10 cellular contexts compared by ENCODE assay signal in genomic region chr16:31253642-31254045, GRCh38. TPM values are rescaled to one million over a fixed set of nuclear protein-coding genes. Genes with fewer than 3 reads are reported as not detected.
DNase-seq lines count a peak whose midpoint lies in the region; ATAC-seq lines count a peak whose summit lies in the region.
"Had no signal": no experiment of that assay in that cellular context is flagged by ENCODE, and none has a peak within 500 bp of the region (broad histone marks: within the 10 kb centered on the region; RNA-seq: fewer than 3 reads in every experiment).

No MANE protein-coding gene starts in this region.

- H3K27me3 Mint-ChIP-seq in activated CD8-positive, alpha-beta memory T cell treated with anti-CD3 and anti-CD28 coated beads, Interleukin-2, amount 10 ng/mL, durations not matched to agents 7 days and 5 days: no peaks in the 10 kb centered on the region
- peaks cover 0 to 6% (median 2%) of the 10 kb centered on the region in 3 donors for H3K27me3 Mint-ChIP-seq in immature natural killer cell (ENCODE audit: low read depth in 3 of 3)

- H3K4me1 Mint-ChIP-seq in activated CD8-positive, alpha-beta memory T cell treated with anti-CD3 and anti-CD28 coated beads, Interleukin-2, amount 10 ng/mL, durations not matched to agents 7 days and 5 days: peaks cover 51% of the 10 kb centered on the region
- peaks cover 26 to 33% of the 10 kb centered on the region in 2 donors for H3K4me1 Mint-ChIP-seq in immature natural killer cell
- peaks cover 36% of the 10 kb centered on the region for H3K4me1 Mint-ChIP-seq in stimulated activated effector memory CD8-positive, alpha-beta T cell treated with anti-CD3 and anti-CD28 coated beads, Interleukin-12 subunit alpha, Interleukin-12 subunit beta, amount 100 ng/mL, for 72 hours

- DNase-seq in MV-4-11 (lab: John Stamatoyannopoulos, UW) (peak; percentile 97), immature natural killer cell (peak in 1 of 3 donors; percentile 22), NCI-H146 (lab: John Stamatoyannopoulos, UW) (no peak), superior temporal gyrus (ENCODE audit: extremely low spot score) (no peak), AG08396 (ENCODE audit: low spot score) (no peak)
- DNase-seq in activated CD8-positive, alpha-beta memory T cell treated with anti-CD3 and anti-CD28 coated beads, Interleukin-2, amount 10 ng/mL, durations not matched to agents 7 days and 5 days: peak; percentile 78
- peak; percentile 12 to 75 for DNase-seq in stimulated activated effector memory CD8-positive, alpha-beta T cell treated with anti-CD3 and anti-CD28 coated beads, Interleukin-12 subunit alpha, Interleukin-12 subunit beta, amount 100 ng/mL, for 72 hours (ENCODE audit: low spot score in 2 of 2)
- DNase-seq: SJCRH30 had no signal

- no peaks in the 10 kb centered on the region for H3K9me3 Mint-ChIP-seq in activated CD8-positive, alpha-beta memory T cell treated with anti-CD3 and anti-CD28 coated beads, Interleukin-2, amount 10 ng/mL, durations not matched to agents 7 days and 5 days (ENCODE audit: low read depth)
- no peaks in the 10 kb centered on the region for H3K9me3 Mint-ChIP-seq in immature natural killer cell
- H3K9me3 Mint-ChIP-seq in stimulated activated effector memory CD8-positive, alpha-beta T cell treated with anti-CD3 and anti-CD28 coated beads, Interleukin-12 subunit alpha, Interleukin-12 subunit beta, amount 100 ng/mL, for 72 hours: no peaks in the 10 kb centered on the region

- H3K27ac Mint-ChIP-seq in activated CD8-positive, alpha-beta memory T cell treated with anti-CD3 and anti-CD28 coated beads, Interleukin-2, amount 10 ng/mL, durations not matched to agents 7 days and 5 days: peak overlapping the region; percentile 94
- peak overlapping the region; percentile 48 to 86 (median 76) for H3K27ac Mint-ChIP-seq in immature natural killer cell
- peak overlapping the region; percentile 88 for H3K27ac Mint-ChIP-seq in stimulated activated effector memory CD8-positive, alpha-beta T cell treated with anti-CD3 and anti-CD28 coated beads, Interleukin-12 subunit alpha, Interleukin-12 subunit beta, amount 100 ng/mL, for 72 hours

- peak; percentile 91 for ATAC-seq in activated CD8-positive, alpha-beta memory T cell treated with anti-CD3 and anti-CD28 coated beads, Interleukin-2, amount 10 ng/mL, durations not matched to agents 7 days and 5 days
- peak; percentile 96 for ATAC-seq in stimulated activated effector memory CD8-positive, alpha-beta T cell treated with anti-CD3 and anti-CD28 coated beads, Interleukin-12 subunit alpha, Interleukin-12 subunit beta, amount 100 ng/mL, for 72 hours
- ATAC-seq in HG03175 (IDR thresholded peaks at IDR 0.05; ENCODE audit: unreplicated experiment): no peak

- H3K36me3 Mint-ChIP-seq in activated CD8-positive, alpha-beta memory T cell treated with anti-CD3 and anti-CD28 coated beads, Interleukin-2, amount 10 ng/mL, durations not matched to agents 7 days and 5 days: peaks cover 4% of the 10 kb centered on the region
- no peaks in the 10 kb centered on the region for H3K36me3 Mint-ChIP-seq in immature natural killer cell
- no peaks in the 10 kb centered on the region for H3K36me3 Mint-ChIP-seq in stimulated activated effector memory CD8-positive, alpha-beta T cell treated with anti-CD3 and anti-CD28 coated beads, Interleukin-12 subunit alpha, Interleukin-12 subunit beta, amount 100 ng/mL, for 72 hours

- CTCF ChIA-PET in activated CD8-positive, alpha-beta memory T cell treated with anti-CD3 and anti-CD28 coated beads, Interleukin-2, amount 10 ng/mL, durations not matched to agents 7 days and 5 days (lab: Charles Lee): interaction anchor here (1.4 to 1.9 kb wide), 3 partner anchors 10 to 111 kb away, joined by 3 to 5 read pairs (median 4); no protein-coding TSS in a partner anchor

- peak overlapping the region; percentile 71 for H3K4me3 Mint-ChIP-seq in activated CD8-positive, alpha-beta memory T cell treated with anti-CD3 and anti-CD28 coated beads, Interleukin-2, amount 10 ng/mL, durations not matched to agents 7 days and 5 days
- peak overlapping the region; percentile 57 to 74 (median 67) for H3K4me3 Mint-ChIP-seq in immature natural killer cell
- peak overlapping the region; percentile 62 for H3K4me3 Mint-ChIP-seq in stimulated activated effector memory CD8-positive, alpha-beta T cell treated with anti-CD3 and anti-CD28 coated beads, Interleukin-12 subunit alpha, Interleukin-12 subunit beta, amount 100 ng/mL, for 72 hours

RNA-seq across cellular contexts. Expression of gene ITGAM, which starts 6.1 kb away (rescaled TPM):
- 10 to 100 TPM in 1 of 2 experiments, 1 to 10 TPM in 1; 8.0 to 24.1 TPM for total RNA-seq in activated CD8-positive, alpha-beta memory T cell treated with anti-CD3 and anti-CD28 coated beads, Interleukin-2, amount 10 ng/mL, durations not matched to agents 7 days and 5 days
- 100 to 1,000 TPM in 1 of 3 donors, 10 to 100 TPM in 2; 70.6 to 186 (median 89.3) TPM for polyA plus RNA-seq in immature natural killer cell
- total RNA-seq: SJCRH30 had no signal

RNA-seq across cellular contexts. Expression of gene PYDC1, which starts 36.7 kb away (rescaled TPM):
- total RNA-seq in activated CD8-positive, alpha-beta memory T cell treated with anti-CD3 and anti-CD28 coated beads, Interleukin-2, amount 10 ng/mL, durations not matched to agents 7 days and 5 days: not detected
- not detected for polyA plus RNA-seq in immature natural killer cell
- total RNA-seq: breast epithelium, SJCRH30 had no signal

RNA-seq across cellular contexts. Expression of gene TRIM72, which starts 39.7 kb away (rescaled TPM):
- not detected for total RNA-seq in activated CD8-positive, alpha-beta memory T cell treated with anti-CD3 and anti-CD28 coated beads, Interleukin-2, amount 10 ng/mL, durations not matched to agents 7 days and 5 days
- polyA plus RNA-seq in immature natural killer cell: not detected

RNA-seq across cellular contexts. Expression of gene PYCARD, which starts 51.1 kb away (rescaled TPM):
- 10 to 100 TPM; 55.4 to 99.1 TPM for total RNA-seq in activated CD8-positive, alpha-beta memory T cell treated with anti-CD3 and anti-CD28 coated beads, Interleukin-2, amount 10 ng/mL, durations not matched to agents 7 days and 5 days
- 100 to 1,000 TPM in 2 of 3 donors, 10 to 100 TPM in 1; 91.2 to 133 (median 118) TPM for polyA plus RNA-seq in immature natural killer cell
- total RNA-seq: SJCRH30 had no signal

Comparison
In these comparisons a context has a peak if more than half of its experiments do, and no peak if none do; other contexts are left out.
1. DNase-seq: peak in MV-4-11 (single experiment), activated CD8-positive, alpha-beta memory T cell treated with anti-CD3 and anti-CD28 coated beads, Interleukin-2, amount 10 ng/mL, durations not matched to agents 7 days and 5 days (single experiment) and stimulated activated effector memory CD8-positive, alpha-beta T cell treated with anti-CD3 and anti-CD28 coated beads, Interleukin-12 subunit alpha, Interleukin-12 subunit beta, amount 100 ng/mL, for 72 hours (2 of 2); none in NCI-H146 (single experiment), superior temporal gyrus (single experiment) and AG08396 (single experiment).
2. Peak in every context shown above with its lines, with median percentiles within 50 percentile points of each other: H3K27ac Mint-ChIP-seq and H3K4me3 Mint-ChIP-seq.